32 cellular contexts compared by ENCODE assay signal in the genomic region with DNA sequence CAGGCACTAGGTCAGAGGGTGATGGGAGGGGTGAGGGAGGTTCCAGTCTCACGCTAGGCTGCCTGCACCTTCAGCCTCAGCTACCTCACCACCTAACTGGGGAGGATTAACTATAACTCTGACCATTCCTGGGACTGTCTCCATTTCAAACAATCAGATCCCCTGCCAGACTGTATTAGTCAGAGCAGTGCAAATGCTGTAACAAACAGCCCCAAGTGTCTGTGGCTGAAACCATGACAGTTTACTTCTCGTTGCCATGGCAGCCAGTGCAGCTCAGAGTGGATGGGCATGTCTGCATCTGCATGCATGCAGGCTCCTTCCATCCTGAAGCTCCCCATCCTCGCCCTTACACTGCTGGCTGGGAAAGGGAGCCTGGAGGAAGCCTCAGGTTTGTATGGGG.
"Had no signal": no experiment of that assay in that cellular context is flagged by ENCODE, and none has a peak within 500 bp of the region (broad histone marks: within the 10 kb centered on the region; RNA-seq: fewer than 3 reads in every experiment).

No MANE protein-coding gene starts in this region.

- DNase-seq: activated CD4-positive, alpha-beta T cell treated with anti-CD3 and anti-CD28 coated beads, Interleukin-2, amount 10 ng/mL, durations not matched to agents 24 days and 14 days; activated CD4-positive, alpha-beta T cell treated with anti-CD3 and anti-CD28 coated beads, Interleukin-2, amount 50 U/mL, for 4 hours; activated CD4-positive, CD25-positive, alpha-beta regulatory T cell; activated CD8-positive, alpha-beta T cell treated with anti-CD3 and anti-CD28 coated beads for 36 hours; activated effector memory CD4-positive, alpha-beta T cell treated with anti-CD3 and anti-CD28 coated beads, Interleukin-2, amount 50 U/mL, for 16 hours; activated naive CD4-positive, alpha-beta T cell treated with anti-CD3 and anti-CD28 coated beads, Interleukin-2, amount 10 ng/mL, durations not matched to agents 7 days and 5 days; activated naive CD8-positive, alpha-beta T cell treated with anti-CD3 and anti-CD28 coated beads for 36 hours; activated T-cell treated with anti-CD3 and anti-CD28 coated beads, Interleukin-2, amount 50 U/mL, for 24 hours; amniotic stem cell; brain microvascular endothelial cell; central memory CD4-positive, alpha-beta T cell; Kasumi-1; KG1; MG63; NCI-H1048; NCI-H1105 treated with DMSO at 0.1 percent for 48 hours; NCI-H1436; NCI-H1694; NCI-H1930; NCI-H2081 treated with DMSO at 0.1 percent for 48 hours; NCI-H2171; NCI-H510A; NCI-H526; NCI-H748 treated with DMSO at 0.1 percent for 48 hours; OCI-M1; Right ventricle myocardium superior; SW 1271; T-helper 1 cell; T-helper 2 cell; T-helper 9 cell had no signal

- H3K4me1 Mint-ChIP-seq: activated CD4-positive, alpha-beta T cell treated with anti-CD3 and anti-CD28 coated beads, Interleukin-2, amount 10 ng/mL, durations not matched to agents 24 days and 14 days; activated naive CD4-positive, alpha-beta T cell treated with anti-CD3 and anti-CD28 coated beads, Interleukin-2, amount 10 ng/mL, durations not matched to agents 7 days and 5 days; activated naive CD8-positive, alpha-beta T cell treated with anti-CD3 and anti-CD28 coated beads for 36 hours had no signal

- H3K4me3 ChIP-seq: MG63 had no signal

- H3K4me3 Mint-ChIP-seq: activated CD4-positive, alpha-beta T cell treated with anti-CD3 and anti-CD28 coated beads, Interleukin-2, amount 10 ng/mL, durations not matched to agents 24 days and 14 days; activated CD8-positive, alpha-beta T cell treated with anti-CD3 and anti-CD28 coated beads for 36 hours; activated naive CD4-positive, alpha-beta T cell treated with anti-CD3 and anti-CD28 coated beads, Interleukin-2, amount 10 ng/mL, durations not matched to agents 7 days and 5 days; activated naive CD8-positive, alpha-beta T cell treated with anti-CD3 and anti-CD28 coated beads for 36 hours; activated T-cell treated with anti-CD3 and anti-CD28 coated beads, Interleukin-2, amount 50 U/mL, for 24 hours; activated T-helper 1 cell treated with anti-CD3 and anti-CD28 coated beads, Interleukin-12 subunit alpha, Interleukin-12 subunit beta, Interleukin-2, Interleukin-4 antibody, amounts not matched to agents 30 ng/mL and 10 ng/mL and 1 ng/mL, durations not matched to agents 14 hours and 24 hours and 36 hours had no signal

- H3K27me3 ChIP-seq: brain microvascular endothelial cell, MG63 had no signal

- H3K36me3 Mint-ChIP-seq: activated naive CD4-positive, alpha-beta T cell treated with anti-CD3 and anti-CD28 coated beads, Interleukin-2, amount 10 ng/mL, durations not matched to agents 7 days and 5 days; activated naive CD8-positive, alpha-beta T cell treated with anti-CD3 and anti-CD28 coated beads for 36 hours had no signal

- H3K36me3 ChIP-seq: brain microvascular endothelial cell, MG63 had no signal

- ATAC-seq: activated CD8-positive, alpha-beta T cell treated with anti-CD3 and anti-CD28 coated beads for 36 hours had no signal

- H3K27ac ChIP-seq: brain microvascular endothelial cell, VCaP had no signal

- H3K27ac Mint-ChIP-seq: activated CD4-positive, alpha-beta T cell treated with anti-CD3 and anti-CD28 coated beads, Interleukin-2, amount 10 ng/mL, durations not matched to agents 24 days and 14 days; activated CD8-positive, alpha-beta T cell treated with anti-CD3 and anti-CD28 coated beads for 36 hours; activated naive CD4-positive, alpha-beta T cell treated with anti-CD3 and anti-CD28 coated beads, Interleukin-2, amount 10 ng/mL, durations not matched to agents 7 days and 5 days; activated naive CD8-positive, alpha-beta T cell treated with anti-CD3 and anti-CD28 coated beads for 36 hours; activated T-cell treated with anti-CD3 and anti-CD28 coated beads, Interleukin-2, amount 50 U/mL, for 24 hours; activated T-helper 1 cell treated with anti-CD3 and anti-CD28 coated beads, Interleukin-12 subunit alpha, Interleukin-12 subunit beta, Interleukin-2, Interleukin-4 antibody, amounts not matched to agents 30 ng/mL and 10 ng/mL and 1 ng/mL, durations not matched to agents 14 hours and 24 hours and 36 hours had no signal

- H3K9me3 Mint-ChIP-seq: activated CD4-positive, alpha-beta T cell treated with anti-CD3 and anti-CD28 coated beads, Interleukin-2, amount 10 ng/mL, durations not matched to agents 24 days and 14 days; activated CD8-positive, alpha-beta T cell treated with anti-CD3 and anti-CD28 coated beads for 36 hours; activated naive CD8-positive, alpha-beta T cell treated with anti-CD3 and anti-CD28 coated beads for 36 hours; activated T-cell treated with anti-CD3 and anti-CD28 coated beads, Interleukin-2, amount 50 U/mL, for 24 hours; activated T-helper 1 cell treated with anti-CD3 and anti-CD28 coated beads, Interleukin-12 subunit alpha, Interleukin-12 subunit beta, Interleukin-2, Interleukin-4 antibody, amounts not matched to agents 30 ng/mL and 10 ng/mL and 1 ng/mL, durations not matched to agents 14 hours and 24 hours and 36 hours had no signal
